ENCODE assay signal across 7 cellular contexts in the genomic region with DNA sequence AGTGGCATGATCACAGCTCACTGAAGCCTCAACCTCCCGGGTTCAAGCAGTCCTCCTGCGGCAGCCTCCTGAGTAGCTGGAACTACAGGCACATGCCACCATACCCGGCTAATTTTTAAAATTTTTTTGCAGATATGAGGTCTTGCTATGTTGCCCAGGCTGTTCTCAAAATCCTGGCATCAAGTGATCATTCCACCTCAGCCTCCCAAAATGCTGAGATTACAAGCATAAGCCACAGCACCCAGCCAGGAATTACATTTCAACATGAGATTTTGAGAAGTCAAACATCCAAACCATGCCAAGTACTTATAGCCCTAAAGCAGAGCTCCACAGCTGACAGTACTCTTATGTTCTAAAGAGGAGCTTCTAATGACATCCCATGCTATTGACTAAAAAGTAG.
"Had no signal": no experiment of that assay in that cellular context is flagged by ENCODE, and none has a peak within 500 bp of the region (broad histone marks: within the 10 kb centered on the region; RNA-seq: fewer than 3 reads in every experiment).

No MANE protein-coding gene starts in this region.

- H3K27ac ChIP-seq: GM23248, HL-60 had no signal

- H3K27ac Mint-ChIP-seq: HFFc6 had no signal

- H3K36me3 ChIP-seq: HAP-1 had no signal

- DNase-seq: GM23248, GOT3, H7, HFFc6 had no signal

- H3K4me1 Mint-ChIP-seq: IgD-negative memory B cell had no signal

- H3K9me3 Mint-ChIP-seq: HFFc6 had no signal

- H3K4me1 ChIP-seq: HAP-1 had no signal

- H3K4me3 ChIP-seq: GM23248, HAP-1 had no signal

- H3K9me3 ChIP-seq: HAP-1 had no signal

- H3K4me3 Mint-ChIP-seq: HFFc6, IgD-negative memory B cell had no signal
